ENCODE assay signal across 20 cellular contexts in genomic region chr5:95934207-95934804, GRCh38. TPM values are rescaled to one million over a fixed set of nuclear protein-coding genes. Genes with fewer than 3 reads are reported as not detected.
DNase-seq lines count a peak whose midpoint lies in the region; ATAC-seq, FAIRE-seq and TF ChIP-seq lines count a peak whose summit lies in the region.
"Had no signal": no experiment of that assay in that cellular context is flagged by ENCODE, and none has a peak within 500 bp of the region (broad histone marks: within the 10 kb centered on the region; RNA-seq: fewer than 3 reads in every experiment).

No MANE protein-coding gene starts in this region.

- H3K36me3 ChIP-seq in GM12878 (ENCODE audit: control insufficient read depth in 2 of 2, insufficient read depth in 2 of 2, low read length in 1 of 2), result peaks cover 0 to 8% of the 10 kb centered on the region in 2 experiments
- no peaks in the 10 kb centered on the region for H3K36me3 ChIP-seq in left lung
- H3K36me3 ChIP-seq: Peyer's patch had no signal

- no peak overlapping the region for H3K27ac ChIP-seq in GM12878 (ENCODE audit: control insufficient read depth, insufficient read depth)
- no peak overlapping the region for H3K27ac ChIP-seq in left lung
- H3K27ac ChIP-seq: heart right ventricle, Peyer's patch, VCaP had no signal

- peaks cover 16% of the 10 kb centered on the region for H3K4me1 Mint-ChIP-seq in activated naive CD4-positive, alpha-beta T cell treated with anti-CD3 and anti-CD28 coated beads, Interleukin-2, amount 50 U/mL, for 24 hours
- H3K4me1 Mint-ChIP-seq in activated naive CD4-positive, alpha-beta T cell treated with anti-CD3 and anti-CD28 coated beads, Interleukin-2, amount 10 ng/mL, durations not matched to agents 7 days and 5 days, result peaks cover 3% of the 10 kb centered on the region
- H3K4me1 Mint-ChIP-seq in stimulated activated naive CD8-positive, alpha-beta T cell treated with anti-CD3 and anti-CD28 coated beads, Interleukin-15, Interleukin-2, amounts not matched to agents 100 ng/mL and 50 ng/mL, for 24 hours (ENCODE audit: low read depth), result peaks cover 28% of the 10 kb centered on the region
- H3K4me1 Mint-ChIP-seq: neural crest cell had no signal

- peak overlapping the region; percentile 43 for H3K4me3 Mint-ChIP-seq in activated naive CD4-positive, alpha-beta T cell treated with anti-CD3 and anti-CD28 coated beads, Interleukin-2, amount 50 U/mL, for 24 hours
- H3K4me3 Mint-ChIP-seq in activated naive CD4-positive, alpha-beta T cell treated with anti-CD3 and anti-CD28 coated beads, Interleukin-2, amount 10 ng/mL, durations not matched to agents 7 days and 5 days, result no peak overlapping the region
- no peak overlapping the region for H3K4me3 Mint-ChIP-seq in stimulated activated naive CD8-positive, alpha-beta T cell treated with anti-CD3 and anti-CD28 coated beads, Interleukin-15, Interleukin-2, amounts not matched to agents 100 ng/mL and 50 ng/mL, for 24 hours
- H3K4me3 Mint-ChIP-seq: activated naive CD4-positive, alpha-beta T cell treated with anti-CD3 and anti-CD28 coated beads for 36 hours; brain; neural crest cell had no signal

- peaks cover 34% of the 10 kb centered on the region for H3K4me1 ChIP-seq in GM12878 (ENCODE audit: control insufficient read depth, insufficient read depth, low read length)
- H3K4me1 ChIP-seq in left lung, result no peaks in the 10 kb centered on the region

- no peak overlapping the region for H2AFZ ChIP-seq in GM12878 (ENCODE audit: control insufficient read depth, low read depth, low read length)

- peaks cover 10% of the 10 kb centered on the region for H3K36me3 Mint-ChIP-seq in activated naive CD4-positive, alpha-beta T cell treated with anti-CD3 and anti-CD28 coated beads, Interleukin-2, amount 50 U/mL, for 24 hours
- peaks cover 2% of the 10 kb centered on the region for H3K36me3 Mint-ChIP-seq in activated naive CD4-positive, alpha-beta T cell treated with anti-CD3 and anti-CD28 coated beads, Interleukin-2, amount 10 ng/mL, durations not matched to agents 7 days and 5 days
- peaks cover 38% of the 10 kb centered on the region for H3K36me3 Mint-ChIP-seq in stimulated activated naive CD8-positive, alpha-beta T cell treated with anti-CD3 and anti-CD28 coated beads, Interleukin-15, Interleukin-2, amounts not matched to agents 100 ng/mL and 50 ng/mL, for 24 hours (ENCODE audit: low read depth)
- H3K36me3 Mint-ChIP-seq: brain had no signal

- intact Hi-C loops in GM12878 (cut with micrococcal nuclease; ENCODE audit: unreplicated experiment), result no loop called here
- intact Hi-C loops in left lung (cut with DNase I), result no loop called here

- no peaks in the 10 kb centered on the region for H3K27me3 Mint-ChIP-seq in activated naive CD4-positive, alpha-beta T cell treated with anti-CD3 and anti-CD28 coated beads, Interleukin-2, amount 50 U/mL, for 24 hours
- H3K27me3 Mint-ChIP-seq in activated naive CD4-positive, alpha-beta T cell treated with anti-CD3 and anti-CD28 coated beads, Interleukin-2, amount 10 ng/mL, durations not matched to agents 7 days and 5 days, result no peaks in the 10 kb centered on the region
- H3K27me3 Mint-ChIP-seq in stimulated activated naive CD8-positive, alpha-beta T cell treated with anti-CD3 and anti-CD28 coated beads, Interleukin-15, Interleukin-2, amounts not matched to agents 100 ng/mL and 50 ng/mL, for 24 hours, result no peaks in the 10 kb centered on the region
- H3K27me3 Mint-ChIP-seq: brain had no signal

- in situ Hi-C loops in GM12878 (cut with MboI), result no loop called here

- TF ChIP-seq POLR2A in GM12878 (IDR thresholded peaks at IDR 0.05; ENCODE audit: low read depth, low read length), result no peak

- H3K9ac ChIP-seq in GM12878 (ENCODE audit: control insufficient read depth, insufficient read depth, low read length), result no peak overlapping the region

- POLR2A ChIA-PET in GM12878 (lab: Charles Lee), result interaction anchor here (2.7 kb wide), 1 partner anchor 10 kb away, joined by 13 read pairs; no protein-coding TSS in a partner anchor

- SMC1A ChIA-PET in GM12878 (lab: Charles Lee; ENCODE audit: uncharacterized antibody, unreplicated experiment), result interaction anchor here (1.2 to 4.8 kb wide), 9 partner anchors 8 to 64 kb away, joined by 3 to 52 read pairs (median 8); no protein-coding TSS in a partner anchor

- H3K27me3 ChIP-seq in GM12878 (replicated peaks in 1 of 2; ENCODE audit: control insufficient read depth in 2 of 2, insufficient read depth in 2 of 2, low read length in 1 of 2) (no peaks in the 10 kb centered on the region), left lung (no peaks in the 10 kb centered on the region)
- H3K27me3 ChIP-seq: heart right ventricle, Peyer's patch had no signal

- H3K9me3 ChIP-seq in GM12878 (replicated peaks; ENCODE audit: control insufficient read depth, insufficient read depth, low read length) (no peaks in the 10 kb centered on the region; the same call in 2 of the 3 replicates), left lung (no peaks in the 10 kb centered on the region)
- H3K9me3 ChIP-seq: heart right ventricle, Peyer's patch had no signal

- no peak overlapping the region; the same call in 1 of the 2 replicates for H3K4me2 ChIP-seq in GM12878 (ENCODE audit: control insufficient read depth, insufficient read depth)

- peaks cover 76% of the 10 kb centered on the region for H3K79me2 ChIP-seq in GM12878 (ENCODE audit: control insufficient read depth, insufficient read depth, low read length)

- TF ChIP-seq EP300 in GM12878 (IDR thresholded peaks at IDR 0.05; ENCODE audit: borderline replicate concordance in 1 of 2, control insufficient read depth in 1 of 2, low read depth in 2 of 2, low read length in 2 of 2), result no peak

- CTCF ChIA-PET in activated naive CD4-positive, alpha-beta T cell treated with anti-CD3 and anti-CD28 coated beads, Interleukin-2, amount 10 ng/mL, durations not matched to agents 7 days and 5 days (lab: Charles Lee), result interaction anchor here (1.4 kb wide), 1 partner anchor 10 kb away, joined by 4 read pairs; no protein-coding TSS in a partner anchor
- CTCF ChIA-PET in GM12878 (lab: Yijun Ruan, JAX), result interaction anchor here (1.2 to 3.4 kb wide), 5 partner anchors 10 to 25 kb away, joined by 3 to 14 read pairs (median 12); no protein-coding TSS in a partner anchor

- H4K20me1 ChIP-seq in GM12878 (ENCODE audit: control insufficient read depth, insufficient read depth), result no peaks in the 10 kb centered on the region

- TF ChIP-seq CTCF in GM12878 (IDR thresholded peaks at IDR 0.05 in 2 of 3, conservative IDR thresholded peaks at IDR 0.05 in 1 of 3; ENCODE audit: control insufficient read depth in 2 of 3, extremely low read depth in 1 of 3, insufficient read depth in 1 of 3, low read depth in 3 of 3, low read length in 3 of 3), result no peak
- TF ChIP-seq CTCF in left lung (IDR thresholded peaks at IDR 0.05), result no peak

- ATAC-seq in GM12878, result peak; percentile 43
- no peak for ATAC-seq in HG03159 (IDR thresholded peaks at IDR 0.05; ENCODE audit: unreplicated experiment)
- no peak for ATAC-seq in left lung
- no peak for ATAC-seq in GM21515 (IDR thresholded peaks at IDR 0.05; ENCODE audit: unreplicated experiment)

- H3K27ac Mint-ChIP-seq in activated naive CD4-positive, alpha-beta T cell treated with anti-CD3 and anti-CD28 coated beads, Interleukin-2, amount 50 U/mL, for 24 hours, result no peak overlapping the region
- no peak overlapping the region for H3K27ac Mint-ChIP-seq in activated naive CD4-positive, alpha-beta T cell treated with anti-CD3 and anti-CD28 coated beads, Interleukin-2, amount 10 ng/mL, durations not matched to agents 7 days and 5 days
- H3K27ac Mint-ChIP-seq in stimulated activated naive CD8-positive, alpha-beta T cell treated with anti-CD3 and anti-CD28 coated beads, Interleukin-15, Interleukin-2, amounts not matched to agents 100 ng/mL and 50 ng/mL, for 24 hours, result peak overlapping the region; percentile 12
- H3K27ac Mint-ChIP-seq: activated naive CD4-positive, alpha-beta T cell treated with anti-CD3 and anti-CD28 coated beads for 36 hours; brain had no signal

- FAIRE-seq in GM12878 (lab: Jason Lieb, UNC), result no peak

- no TSS peak for BruUV-seq in GM12878 (replicated peaks; lab: Mats Ljungman, UMichigan)

- no peak for TF ChIP-seq RAD21 in GM12878 (IDR thresholded peaks at IDR 0.05; ENCODE audit: insufficient read depth, low read depth, low read length)

- no peaks in the 10 kb centered on the region for H3K9me3 Mint-ChIP-seq in activated naive CD4-positive, alpha-beta T cell treated with anti-CD3 and anti-CD28 coated beads, Interleukin-2, amount 50 U/mL, for 24 hours
- no peaks in the 10 kb centered on the region for H3K9me3 Mint-ChIP-seq in activated naive CD4-positive, alpha-beta T cell treated with anti-CD3 and anti-CD28 coated beads, Interleukin-2, amount 10 ng/mL, durations not matched to agents 7 days and 5 days
- H3K9me3 Mint-ChIP-seq in stimulated activated naive CD8-positive, alpha-beta T cell treated with anti-CD3 and anti-CD28 coated beads, Interleukin-15, Interleukin-2, amounts not matched to agents 100 ng/mL and 50 ng/mL, for 24 hours, result no peaks in the 10 kb centered on the region
- H3K9me3 Mint-ChIP-seq: activated naive CD4-positive, alpha-beta T cell treated with anti-CD3 and anti-CD28 coated beads for 36 hours; brain; neural crest cell had no signal

- DNase-seq in activated naive CD4-positive, alpha-beta T cell treated with anti-CD3 and anti-CD28 coated beads, Interleukin-2, amount 10 ng/mL, durations not matched to agents 7 days and 5 days, result no peak
- DNase-seq in HUDEP-2 (lab: John Stamatoyannopoulos, UW; ENCODE audit: unreplicated experiment in 76 of 76) (peak in 64 of 76 experiments; percentile 4 to 90 (median 59)), GM12878 (ENCODE audit: low read depth, low spot score) (no peak), left lung (no peak)
- DNase-seq: activated naive CD4-positive, alpha-beta T cell treated with anti-CD3 and anti-CD28 coated beads for 36 hours; H7; heart right ventricle; MV-4-11; NCI-H2029; NCI-H524 treated with DMSO at 0.1 percent for 48 hours; Peyer's patch; stimulated activated CD4-positive, alpha-beta T cell treated with anti-CD3 and anti-CD28 coated beads, Interleukin-15, amount 100 ng/mL, for 24 hours; SW 1271 had no signal

- H3K4me3 ChIP-seq in GM12878 (no peak overlapping the region), left lung (no peak overlapping the region)
- H3K4me3 ChIP-seq: heart right ventricle, Peyer's patch had no signal

- RAD21 ChIA-PET in GM12878 (lab: Charles Lee; ENCODE audit: unreplicated experiment), result interaction anchor here (1.2 to 4.6 kb wide), 7 partner anchors 10 to 403 kb away, joined by 3 to 17 read pairs (median 5); no protein-coding TSS in a partner anchor

RNA-seq across cellular contexts. Expression of gene ELL2, which starts 27.3 kb away (rescaled TPM):
- total RNA-seq in GM12878 (2013; cell fraction: nucleolus; rRNA removed), result 85.3 and 105 TPM in 2 replicates
- 59.9 and 61.6 TPM in 2 replicates for total RNA-seq in GM12878 (2014; rRNA removed)
- total RNA-seq in GM12878 (2014; rRNA removed; fragmentation: Illumina TruSeq; extraction: Trizol), result 83.8 and 87.5 TPM in 2 replicates
- 76.1 and 76.9 TPM in 2 replicates for total RNA-seq in GM12878 (2021)
- polyA plus RNA-seq in GM12878 (2011; ENCODE audit: low read depth), result 24.4 TPM
- polyA plus RNA-seq in GM12878 (2011; rRNA removed), result 91.4 and 122 TPM in 2 replicates
- 38.3 and 41.6 TPM in 2 replicates for polyA plus RNA-seq in GM12878 (2011; cell fraction: cytosol; rRNA removed)
- 70.5 and 86.0 TPM in 2 replicates for polyA plus RNA-seq in GM12878 (2011; cell fraction: nucleus; rRNA removed)
- polyA plus RNA-seq in GM12878 (2012), result 32.2 and 37.2 TPM in 2 replicates
- 64.9 and 73.3 TPM in 2 replicates for polyA plus RNA-seq in GM12878 (2014; fragmentation: Illumina TruSeq; extraction: Trizol)
- polyA plus RNA-seq in GM12878 (2014; fragmentation: Nextera tagmentation; extraction: Ambion mirVana), result 10 to 100 TPM; 24.2 to 34.4 TPM
- polyA plus RNA-seq in GM12878 (2014; rRNA removed), result 46.4 and 47.7 TPM in 2 replicates
- 10 to 100 TPM; 50.2 to 53.1 TPM for polyA plus RNA-seq in GM12878 (2016; fragmentation: Nextera tagmentation; extraction: Ambion mirVana)
- polyA minus RNA-seq in GM12878 (2011; rRNA and poly(A)+ RNA removed), result 110 and 125 TPM in 2 replicates
- polyA minus RNA-seq in GM12878 (2011; cell fraction: cytosol; rRNA and poly(A)+ RNA removed), result 41.3 and 44.8 TPM in 2 replicates
- polyA minus RNA-seq in GM12878 (2011; cell fraction: nucleus; rRNA and poly(A)+ RNA removed), result 172 and 368 TPM in 2 replicates
- 10 to 100 TPM; 46.9 to 62.7 TPM for total RNA-seq in left lung

Comparison
In these comparisons a context has a peak if more than half of its experiments do, and no peak if none do; other contexts are left out.
1. DNase-seq: peak in HUDEP-2 (64 of 76); none in activated naive CD4-positive, alpha-beta T cell treated with anti-CD3 and anti-CD28 coated beads, Interleukin-2, amount 10 ng/mL, durations not matched to agents 7 days and 5 days (single experiment), GM12878 (single experiment) and left lung (0 of 2).